1 cellular context compared by ENCODE assay signal in the genomic region with DNA sequence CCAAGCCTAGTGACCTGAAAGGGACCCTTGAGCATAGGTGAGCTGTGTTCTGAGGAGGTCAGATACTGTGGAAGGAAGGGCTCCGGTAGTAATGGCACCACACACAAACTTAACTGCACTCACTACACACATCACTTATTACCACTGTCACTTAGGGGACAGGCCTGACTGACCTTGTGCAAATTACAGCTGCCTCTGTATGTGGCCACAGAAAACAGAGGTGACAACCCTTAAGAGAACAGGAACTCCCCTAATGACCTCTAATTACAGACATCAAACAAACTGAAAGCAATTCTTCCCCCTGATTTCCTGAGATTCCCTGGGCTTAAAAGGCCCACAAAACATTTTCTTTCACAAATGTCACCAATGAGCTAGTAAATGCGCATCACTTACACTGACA.
A peak's percentile ranks its signal among the peaks of the same experiment; 100 is the strongest.
TF ChIP-seq lines count a peak whose summit lies in the region.

No MANE protein-coding gene starts in this region.

TF ChIP-seq in GM12878, 131 proteins besides CTCF, POLR2A, EP300 and RAD21 (continued from another document and continues in another):
- TF ChIP-seq, protein P1, sequence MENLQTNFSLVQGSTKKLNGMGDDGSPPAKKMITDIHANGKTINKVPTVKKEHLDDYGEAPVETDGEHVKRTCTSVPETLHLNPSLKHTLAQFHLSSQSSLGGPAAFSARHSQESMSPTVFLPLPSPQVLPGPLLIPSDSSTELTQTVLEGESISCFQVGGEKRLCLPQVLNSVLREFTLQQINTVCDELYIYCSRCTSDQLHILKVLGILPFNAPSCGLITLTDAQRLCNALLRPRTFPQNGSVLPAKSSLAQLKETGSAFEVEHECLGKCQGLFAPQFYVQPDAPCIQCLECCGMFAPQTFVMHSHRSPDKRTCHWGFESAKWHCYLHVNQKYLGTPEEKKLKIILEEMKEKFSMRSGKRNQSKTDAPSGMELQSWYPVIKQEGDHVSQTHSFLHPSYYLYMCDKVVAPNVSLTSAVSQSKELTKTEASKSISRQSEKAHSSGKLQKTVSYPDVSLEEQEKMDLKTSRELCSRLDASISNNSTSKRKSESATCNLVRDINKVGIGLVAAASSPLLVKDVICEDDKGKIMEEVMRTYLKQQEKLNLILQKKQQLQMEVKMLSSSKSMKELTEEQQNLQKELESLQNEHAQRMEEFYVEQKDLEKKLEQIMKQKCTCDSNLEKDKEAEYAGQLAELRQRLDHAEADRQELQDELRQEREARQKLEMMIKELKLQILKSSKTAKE (IDR thresholded peaks at IDR 0.05; ENCODE audit: low read depth, poor library complexity, severe bottlenecking) = peak; percentile 59
- TF ChIP-seq, protein P2, sequence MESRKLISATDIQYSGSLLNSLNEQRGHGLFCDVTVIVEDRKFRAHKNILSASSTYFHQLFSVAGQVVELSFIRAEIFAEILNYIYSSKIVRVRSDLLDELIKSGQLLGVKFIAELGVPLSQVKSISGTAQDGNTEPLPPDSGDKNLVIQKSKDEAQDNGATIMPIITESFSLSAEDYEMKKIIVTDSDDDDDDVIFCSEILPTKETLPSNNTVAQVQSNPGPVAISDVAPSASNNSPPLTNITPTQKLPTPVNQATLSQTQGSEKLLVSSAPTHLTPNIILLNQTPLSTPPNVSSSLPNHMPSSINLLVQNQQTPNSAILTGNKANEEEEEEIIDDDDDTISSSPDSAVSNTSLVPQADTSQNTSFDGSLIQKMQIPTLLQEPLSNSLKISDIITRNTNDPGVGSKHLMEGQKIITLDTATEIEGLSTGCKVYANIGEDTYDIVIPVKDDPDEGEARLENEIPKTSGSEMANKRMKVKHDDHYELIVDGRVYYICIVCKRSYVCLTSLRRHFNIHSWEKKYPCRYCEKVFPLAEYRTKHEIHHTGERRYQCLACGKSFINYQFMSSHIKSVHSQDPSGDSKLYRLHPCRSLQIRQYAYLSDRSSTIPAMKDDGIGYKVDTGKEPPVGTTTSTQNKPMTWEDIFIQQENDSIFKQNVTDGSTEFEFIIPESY (IDR thresholded peaks at IDR 0.05) = no peak
- TF ChIP-seq CREM (IDR thresholded peaks at IDR 0.05; ENCODE audit: low read depth) (no peak), NFIC (IDR thresholded peaks at IDR 0.05; ENCODE audit: low read depth, low read length) (0 out of 2 replicates have a peak, but pooled peaks have one; percentile 20), TCF7 (IDR thresholded peaks at IDR 0.05; ENCODE audit: borderline replicate concordance) (0 out of 2 replicates have a peak, but pooled peaks have one; percentile 20), TARDBP (IDR thresholded peaks at IDR 0.05; ENCODE audit: borderline replicate concordance) (no peak), RBBP5 (conservative IDR thresholded peaks at IDR 0.05) (no peak), MTA2 (IDR thresholded peaks at IDR 0.05; ENCODE audit: low read depth) (peak; percentile 97), MXI1 (IDR thresholded peaks at IDR 0.05; ENCODE audit: low read depth, low read length) (no peak), IKZF1 (conservative IDR thresholded peaks at IDR 0.05) (peak; percentile 75), KAT2A (conservative IDR thresholded peaks at IDR 0.05; ENCODE audit: control insufficient read depth, low read depth, low read length) (no peak), PML (IDR thresholded peaks at IDR 0.05; ENCODE audit: low read length) (no peak), CEBPB (IDR thresholded peaks at IDR 0.05; ENCODE audit: borderline replicate concordance in 1 of 2, low read depth in 2 of 2, low read length in 2 of 2) (no peak), IKZF2 (IDR thresholded peaks at IDR 0.05) (peak; percentile 79 to 83; a peak in 3 of 4 replicates), KLF5 (IDR thresholded peaks at IDR 0.05; ENCODE audit: partially characterized antibody) (no peak), RUNX3 (IDR thresholded peaks at IDR 0.05; ENCODE audit: low read length) (no peak; the same call in 1 of the 2 replicates), IRF4 (IDR thresholded peaks at IDR 0.05; ENCODE audit: low read depth, low read length) (0 out of 2 replicates have a peak, but pooled peaks have one; percentile 42), CBFB (IDR thresholded peaks at IDR 0.05; ENCODE audit: low read depth) (no peak), BACH1 (IDR thresholded peaks at IDR 0.05; ENCODE audit: borderline replicate concordance) (peak; percentile 32; the same call in 1 of the 2 replicates), HDAC6 (IDR thresholded peaks at IDR 0.05; ENCODE audit: unreplicated experiment) (no peak), NRF1 (conservative IDR thresholded peaks at IDR 0.05; ENCODE audit: low read depth, low read length) (no peak), FOS (IDR thresholded peaks at IDR 0.05; ENCODE audit: borderline replicate concordance, extremely low read depth, insufficient read length) (no peak), SMAD1 (IDR thresholded peaks at IDR 0.05; ENCODE audit: low read depth, partially characterized antibody) (no peak), NFXL1 (IDR thresholded peaks at IDR 0.05; ENCODE audit: borderline replicate concordance) (no peak), NR2F1 (conservative IDR thresholded peaks at IDR 0.05) (peak; percentile 97), BHLHE40 (IDR thresholded peaks at IDR 0.05; ENCODE audit: borderline replicate concordance in 1 of 2, low read depth in 2 of 2, low read length in 1 of 2) (peak in 1 of 2 experiments; percentile 11; a peak in 2 of 4 replicates), MEF2B (IDR thresholded peaks at IDR 0.05; ENCODE audit: partially characterized antibody, poor library complexity, severe bottlenecking) (peak; percentile 47), RB1 (IDR thresholded peaks at IDR 0.05; ENCODE audit: borderline replicate concordance) (no peak), SIN3A (IDR thresholded peaks at IDR 0.05; ENCODE audit: low read depth, low read length) (no peak), POU2F2 (IDR thresholded peaks at IDR 0.05; ENCODE audit: borderline replicate concordance, low read depth, low read length) (peak; percentile 44; the same call in 1 of the 3 replicates), TCF12 (IDR thresholded peaks at IDR 0.05; ENCODE audit: low read depth, low read length) (0 out of 2 replicates have a peak, but pooled peaks have one; percentile 61), ZNF622 (IDR thresholded peaks at IDR 0.05) (no peak), ZBED1 (IDR thresholded peaks at IDR 0.05; ENCODE audit: borderline replicate concordance) (no peak), PAX5 (IDR thresholded peaks at IDR 0.05; ENCODE audit: borderline replicate concordance, low read depth, low read length) (peak; percentile 78), BMI1 (IDR thresholded peaks at IDR 0.05; ENCODE audit: borderline replicate concordance) (peak; percentile 36; the same call in 1 of the 2 replicates), SMAD5 (IDR thresholded peaks at IDR 0.05; ENCODE audit: low read depth) (no peak), ATF7 (IDR thresholded peaks at IDR 0.05; ENCODE audit: low read depth) (peak; percentile 61; the same call in 1 of the 2 replicates), HDAC2 (IDR thresholded peaks at IDR 0.05) (no peak), RAD51 (IDR thresholded peaks at IDR 0.05) (no peak)
- TF ChIP-seq, protein P3, sequence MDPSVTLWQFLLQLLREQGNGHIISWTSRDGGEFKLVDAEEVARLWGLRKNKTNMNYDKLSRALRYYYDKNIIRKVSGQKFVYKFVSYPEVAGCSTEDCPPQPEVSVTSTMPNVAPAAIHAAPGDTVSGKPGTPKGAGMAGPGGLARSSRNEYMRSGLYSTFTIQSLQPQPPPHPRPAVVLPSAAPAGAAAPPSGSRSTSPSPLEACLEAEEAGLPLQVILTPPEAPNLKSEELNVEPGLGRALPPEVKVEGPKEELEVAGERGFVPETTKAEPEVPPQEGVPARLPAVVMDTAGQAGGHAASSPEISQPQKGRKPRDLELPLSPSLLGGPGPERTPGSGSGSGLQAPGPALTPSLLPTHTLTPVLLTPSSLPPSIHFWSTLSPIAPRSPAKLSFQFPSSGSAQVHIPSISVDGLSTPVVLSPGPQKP (IDR thresholded peaks at IDR 0.05; ENCODE audit: low read depth, low read length) = no peak
- TF ChIP-seq, protein P4, sequence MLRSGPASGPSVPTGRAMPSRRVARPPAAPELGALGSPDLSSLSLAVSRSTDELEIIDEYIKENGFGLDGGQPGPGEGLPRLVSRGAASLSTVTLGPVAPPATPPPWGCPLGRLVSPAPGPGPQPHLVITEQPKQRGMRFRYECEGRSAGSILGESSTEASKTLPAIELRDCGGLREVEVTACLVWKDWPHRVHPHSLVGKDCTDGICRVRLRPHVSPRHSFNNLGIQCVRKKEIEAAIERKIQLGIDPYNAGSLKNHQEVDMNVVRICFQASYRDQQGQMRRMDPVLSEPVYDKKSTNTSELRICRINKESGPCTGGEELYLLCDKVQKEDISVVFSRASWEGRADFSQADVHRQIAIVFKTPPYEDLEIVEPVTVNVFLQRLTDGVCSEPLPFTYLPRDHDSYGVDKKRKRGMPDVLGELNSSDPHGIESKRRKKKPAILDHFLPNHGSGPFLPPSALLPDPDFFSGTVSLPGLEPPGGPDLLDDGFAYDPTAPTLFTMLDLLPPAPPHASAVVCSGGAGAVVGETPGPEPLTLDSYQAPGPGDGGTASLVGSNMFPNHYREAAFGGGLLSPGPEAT (IDR thresholded peaks at IDR 0.05; ENCODE audit: low read depth) = peak; percentile 60
- TF ChIP-seq, protein P5, sequence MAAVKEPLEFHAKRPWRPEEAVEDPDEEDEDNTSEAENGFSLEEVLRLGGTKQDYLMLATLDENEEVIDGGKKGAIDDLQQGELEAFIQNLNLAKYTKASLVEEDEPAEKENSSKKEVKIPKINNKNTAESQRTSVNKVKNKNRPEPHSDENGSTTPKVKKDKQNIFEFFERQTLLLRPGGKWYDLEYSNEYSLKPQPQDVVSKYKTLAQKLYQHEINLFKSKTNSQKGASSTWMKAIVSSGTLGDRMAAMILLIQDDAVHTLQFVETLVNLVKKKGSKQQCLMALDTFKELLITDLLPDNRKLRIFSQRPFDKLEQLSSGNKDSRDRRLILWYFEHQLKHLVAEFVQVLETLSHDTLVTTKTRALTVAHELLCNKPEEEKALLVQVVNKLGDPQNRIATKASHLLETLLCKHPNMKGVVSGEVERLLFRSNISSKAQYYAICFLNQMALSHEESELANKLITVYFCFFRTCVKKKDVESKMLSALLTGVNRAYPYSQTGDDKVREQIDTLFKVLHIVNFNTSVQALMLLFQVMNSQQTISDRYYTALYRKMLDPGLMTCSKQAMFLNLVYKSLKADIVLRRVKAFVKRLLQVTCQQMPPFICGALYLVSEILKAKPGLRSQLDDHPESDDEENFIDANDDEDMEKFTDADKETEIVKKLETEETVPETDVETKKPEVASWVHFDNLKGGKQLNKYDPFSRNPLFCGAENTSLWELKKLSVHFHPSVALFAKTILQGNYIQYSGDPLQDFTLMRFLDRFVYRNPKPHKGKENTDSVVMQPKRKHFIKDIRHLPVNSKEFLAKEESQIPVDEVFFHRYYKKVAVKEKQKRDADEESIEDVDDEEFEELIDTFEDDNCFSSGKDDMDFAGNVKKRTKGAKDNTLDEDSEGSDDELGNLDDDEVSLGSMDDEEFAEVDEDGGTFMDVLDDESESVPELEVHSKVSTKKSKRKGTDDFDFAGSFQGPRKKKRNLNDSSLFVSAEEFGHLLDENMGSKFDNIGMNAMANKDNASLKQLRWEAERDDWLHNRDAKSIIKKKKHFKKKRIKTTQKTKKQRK (IDR thresholded peaks at IDR 0.05; ENCODE audit: low read depth, low read length) = no peak
- TF ChIP-seq, protein P6, sequence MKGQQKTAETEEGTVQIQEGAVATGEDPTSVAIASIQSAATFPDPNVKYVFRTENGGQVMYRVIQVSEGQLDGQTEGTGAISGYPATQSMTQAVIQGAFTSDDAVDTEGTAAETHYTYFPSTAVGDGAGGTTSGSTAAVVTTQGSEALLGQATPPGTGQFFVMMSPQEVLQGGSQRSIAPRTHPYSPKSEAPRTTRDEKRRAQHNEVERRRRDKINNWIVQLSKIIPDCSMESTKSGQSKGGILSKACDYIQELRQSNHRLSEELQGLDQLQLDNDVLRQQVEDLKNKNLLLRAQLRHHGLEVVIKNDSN (IDR thresholded peaks at IDR 0.05; ENCODE audit: borderline replicate concordance, extremely low read length, insufficient read depth, low read depth, low read length) = no peak
- TF ChIP-seq, protein P7, sequence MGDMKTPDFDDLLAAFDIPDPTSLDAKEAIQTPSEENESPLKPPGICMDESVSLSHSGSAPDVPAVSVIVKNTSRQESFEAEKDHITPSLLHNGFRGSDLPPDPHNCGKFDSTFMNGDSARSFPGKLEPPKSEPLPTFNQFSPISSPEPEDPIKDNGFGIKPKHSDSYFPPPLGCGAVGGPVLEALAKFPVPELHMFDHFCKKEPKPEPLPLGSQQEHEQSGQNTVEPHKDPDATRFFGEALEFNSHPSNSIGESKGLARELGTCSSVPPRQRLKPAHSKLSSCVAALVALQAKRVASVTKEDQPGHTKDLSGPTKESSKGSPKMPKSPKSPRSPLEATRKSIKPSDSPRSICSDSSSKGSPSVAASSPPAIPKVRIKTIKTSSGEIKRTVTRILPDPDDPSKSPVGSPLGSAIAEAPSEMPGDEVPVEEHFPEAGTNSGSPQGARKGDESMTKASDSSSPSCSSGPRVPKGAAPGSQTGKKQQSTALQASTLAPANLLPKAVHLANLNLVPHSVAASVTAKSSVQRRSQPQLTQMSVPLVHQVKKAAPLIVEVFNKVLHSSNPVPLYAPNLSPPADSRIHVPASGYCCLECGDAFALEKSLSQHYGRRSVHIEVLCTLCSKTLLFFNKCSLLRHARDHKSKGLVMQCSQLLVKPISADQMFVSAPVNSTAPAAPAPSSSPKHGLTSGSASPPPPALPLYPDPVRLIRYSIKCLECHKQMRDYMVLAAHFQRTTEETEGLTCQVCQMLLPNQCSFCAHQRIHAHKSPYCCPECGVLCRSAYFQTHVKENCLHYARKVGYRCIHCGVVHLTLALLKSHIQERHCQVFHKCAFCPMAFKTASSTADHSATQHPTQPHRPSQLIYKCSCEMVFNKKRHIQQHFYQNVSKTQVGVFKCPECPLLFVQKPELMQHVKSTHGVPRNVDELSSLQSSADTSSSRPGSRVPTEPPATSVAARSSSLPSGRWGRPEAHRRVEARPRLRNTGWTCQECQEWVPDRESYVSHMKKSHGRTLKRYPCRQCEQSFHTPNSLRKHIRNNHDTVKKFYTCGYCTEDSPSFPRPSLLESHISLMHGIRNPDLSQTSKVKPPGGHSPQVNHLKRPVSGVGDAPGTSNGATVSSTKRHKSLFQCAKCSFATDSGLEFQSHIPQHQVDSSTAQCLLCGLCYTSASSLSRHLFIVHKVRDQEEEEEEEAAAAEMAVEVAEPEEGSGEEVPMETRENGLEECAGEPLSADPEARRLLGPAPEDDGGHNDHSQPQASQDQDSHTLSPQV (IDR thresholded peaks at IDR 0.05) = peak; percentile 9; the same call in 1 of the 2 replicates
- TF ChIP-seq, protein P8, sequence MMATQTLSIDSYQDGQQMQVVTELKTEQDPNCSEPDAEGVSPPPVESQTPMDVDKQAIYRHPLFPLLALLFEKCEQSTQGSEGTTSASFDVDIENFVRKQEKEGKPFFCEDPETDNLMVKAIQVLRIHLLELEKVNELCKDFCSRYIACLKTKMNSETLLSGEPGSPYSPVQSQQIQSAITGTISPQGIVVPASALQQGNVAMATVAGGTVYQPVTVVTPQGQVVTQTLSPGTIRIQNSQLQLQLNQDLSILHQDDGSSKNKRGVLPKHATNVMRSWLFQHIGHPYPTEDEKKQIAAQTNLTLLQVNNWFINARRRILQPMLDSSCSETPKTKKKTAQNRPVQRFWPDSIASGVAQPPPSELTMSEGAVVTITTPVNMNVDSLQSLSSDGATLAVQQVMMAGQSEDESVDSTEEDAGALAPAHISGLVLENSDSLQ (IDR thresholded peaks at IDR 0.05) = peak; percentile 68
- TF ChIP-seq, protein P9, sequence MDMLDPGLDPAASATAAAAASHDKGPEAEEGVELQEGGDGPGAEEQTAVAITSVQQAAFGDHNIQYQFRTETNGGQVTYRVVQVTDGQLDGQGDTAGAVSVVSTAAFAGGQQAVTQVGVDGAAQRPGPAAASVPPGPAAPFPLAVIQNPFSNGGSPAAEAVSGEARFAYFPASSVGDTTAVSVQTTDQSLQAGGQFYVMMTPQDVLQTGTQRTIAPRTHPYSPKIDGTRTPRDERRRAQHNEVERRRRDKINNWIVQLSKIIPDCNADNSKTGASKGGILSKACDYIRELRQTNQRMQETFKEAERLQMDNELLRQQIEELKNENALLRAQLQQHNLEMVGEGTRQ (IDR thresholded peaks at IDR 0.05; ENCODE audit: borderline replicate concordance, low read depth, low read length) = no peak
